Comparison of ENCODE assay signal across 1 cellular context in the genomic region with DNA sequence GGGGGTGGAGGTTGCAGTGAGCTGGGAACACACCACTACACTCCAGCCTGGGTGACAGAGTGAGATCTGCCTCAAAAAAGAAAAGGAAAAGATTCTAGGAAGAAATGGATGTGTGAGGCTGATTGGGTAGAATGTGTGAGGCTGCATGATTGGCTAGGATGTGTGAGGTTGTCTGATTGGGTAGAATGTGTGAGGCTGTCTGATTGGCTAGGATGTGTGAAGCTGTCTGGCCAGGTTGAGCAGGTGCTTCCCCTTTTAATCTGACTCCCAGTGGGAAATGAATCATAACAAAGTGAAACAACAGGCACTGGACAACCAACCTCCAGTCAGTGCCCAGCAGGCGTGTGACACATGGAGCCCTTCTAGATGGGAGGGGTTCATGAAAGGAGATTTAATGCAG.
TF ChIP-seq lines count a peak whose summit lies in the region.

No MANE protein-coding gene starts in this region.

TF ChIP-seq in IMR-90, 13 proteins besides CTCF, POLR2A, EP300 and RAD21:
- no peak for TF ChIP-seq FOS (IDR thresholded peaks at IDR 0.05; ENCODE audit: low read depth, low read length)
- no peak for TF ChIP-seq CHD1 (IDR thresholded peaks at IDR 0.05; ENCODE audit: low read depth, low read length)
- no peak for TF ChIP-seq CEBPB (IDR thresholded peaks at IDR 0.05; ENCODE audit: low read depth, low read length)
- no peak for TF ChIP-seq MXI1 (IDR thresholded peaks at IDR 0.05; ENCODE audit: borderline replicate concordance, low read depth, low read length)
- no peak for TF ChIP-seq MAZ (IDR thresholded peaks at IDR 0.05; ENCODE audit: borderline replicate concordance, low read depth, low read length)
- no peak for TF ChIP-seq NFE2L2 (IDR thresholded peaks at IDR 0.05; ENCODE audit: low read depth, low read length)
- no peak for TF ChIP-seq SMC3 (IDR thresholded peaks at IDR 0.05; ENCODE audit: low read depth, low read length)
- no peak for TF ChIP-seq ELK1 (IDR thresholded peaks at IDR 0.05; ENCODE audit: borderline replicate concordance, low read depth, low read length)
- no peak for TF ChIP-seq MAFK (IDR thresholded peaks at IDR 0.05; ENCODE audit: low read depth, low read length)
- no peak for TF ChIP-seq BHLHE40 (IDR thresholded peaks at IDR 0.05; ENCODE audit: low read depth, low read length)
- TF ChIP-seq, protein P1, sequence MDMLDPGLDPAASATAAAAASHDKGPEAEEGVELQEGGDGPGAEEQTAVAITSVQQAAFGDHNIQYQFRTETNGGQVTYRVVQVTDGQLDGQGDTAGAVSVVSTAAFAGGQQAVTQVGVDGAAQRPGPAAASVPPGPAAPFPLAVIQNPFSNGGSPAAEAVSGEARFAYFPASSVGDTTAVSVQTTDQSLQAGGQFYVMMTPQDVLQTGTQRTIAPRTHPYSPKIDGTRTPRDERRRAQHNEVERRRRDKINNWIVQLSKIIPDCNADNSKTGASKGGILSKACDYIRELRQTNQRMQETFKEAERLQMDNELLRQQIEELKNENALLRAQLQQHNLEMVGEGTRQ (IDR thresholded peaks at IDR 0.05; ENCODE audit: low read depth, low read length) = no peak
- TF ChIP-seq RFX5 (IDR thresholded peaks at IDR 0.05; ENCODE audit: low read depth, low read length) = no peak
- no peak for TF ChIP-seq RCOR1 (IDR thresholded peaks at IDR 0.05; ENCODE audit: insufficient replicate concordance, low read length)
